ENCODE assay signal across 19 cellular contexts in genomic region chr10:15868006-15868405, GRCh38.
"Had no signal": no experiment of that assay in that cellular context is flagged by ENCODE, and none has a peak within 500 bp of the region (broad histone marks: within the 10 kb centered on the region; RNA-seq: fewer than 3 reads in every experiment).

No MANE protein-coding gene starts in this region.

- H3K27me3 ChIP-seq: ascending aorta, colonic mucosa, tibial artery had no signal

- H3K4me1 ChIP-seq: ascending aorta, colonic mucosa, esophagus squamous epithelium, psoas muscle, tibial artery had no signal

- H3K27ac ChIP-seq: ascending aorta, colonic mucosa, dorsolateral prefrontal cortex, esophagus squamous epithelium, psoas muscle, tibial artery had no signal

- H3K4me3 ChIP-seq: ascending aorta, colonic mucosa, dorsolateral prefrontal cortex, esophagus squamous epithelium, psoas muscle, tibial artery had no signal

- DNase-seq: activated CD4-positive, alpha-beta T cell treated with anti-CD3 and anti-CD28 coated beads, Interleukin-2, amount 10 ng/mL, durations not matched to agents 7 days and 5 days; activated CD4-positive, CD25-positive, alpha-beta regulatory T cell; activated CD8-positive, alpha-beta memory T cell treated with anti-CD3 and anti-CD28 coated beads, Interleukin-2, amount 10 ng/mL, durations not matched to agents 7 days and 5 days; activated CD8-positive, alpha-beta T cell treated with anti-CD3 and anti-CD28 coated beads for 36 hours; activated T-cell treated with anti-CD3 and anti-CD28 coated beads for 4 hours; colonic mucosa; dorsolateral prefrontal cortex; effector memory CD8-positive, alpha-beta T cell; esophagus squamous epithelium; foreskin fibroblast; left ventricle myocardium superior; midbrain; psoas muscle; right cardiac atrium; stimulated activated CD4-positive, alpha-beta T cell treated with anti-CD3 and anti-CD28 coated beads, Interleukin-12 subunit alpha, Interleukin-12 subunit beta, amount 100 ng/mL, for 4 hours; stimulated activated naive CD8-positive, alpha-beta T cell treated with anti-CD3 and anti-CD28 coated beads, Interleukin-15, amount 100 ng/mL, for 72 hours; T1000; tibial artery had no signal

- H3K36me3 ChIP-seq: ascending aorta, colonic mucosa, esophagus squamous epithelium, tibial artery had no signal

- H3K9me3 ChIP-seq: ascending aorta, colonic mucosa, esophagus squamous epithelium, psoas muscle, tibial artery had no signal
